ENCODE assay signal across 11 cellular contexts in the genomic region with DNA sequence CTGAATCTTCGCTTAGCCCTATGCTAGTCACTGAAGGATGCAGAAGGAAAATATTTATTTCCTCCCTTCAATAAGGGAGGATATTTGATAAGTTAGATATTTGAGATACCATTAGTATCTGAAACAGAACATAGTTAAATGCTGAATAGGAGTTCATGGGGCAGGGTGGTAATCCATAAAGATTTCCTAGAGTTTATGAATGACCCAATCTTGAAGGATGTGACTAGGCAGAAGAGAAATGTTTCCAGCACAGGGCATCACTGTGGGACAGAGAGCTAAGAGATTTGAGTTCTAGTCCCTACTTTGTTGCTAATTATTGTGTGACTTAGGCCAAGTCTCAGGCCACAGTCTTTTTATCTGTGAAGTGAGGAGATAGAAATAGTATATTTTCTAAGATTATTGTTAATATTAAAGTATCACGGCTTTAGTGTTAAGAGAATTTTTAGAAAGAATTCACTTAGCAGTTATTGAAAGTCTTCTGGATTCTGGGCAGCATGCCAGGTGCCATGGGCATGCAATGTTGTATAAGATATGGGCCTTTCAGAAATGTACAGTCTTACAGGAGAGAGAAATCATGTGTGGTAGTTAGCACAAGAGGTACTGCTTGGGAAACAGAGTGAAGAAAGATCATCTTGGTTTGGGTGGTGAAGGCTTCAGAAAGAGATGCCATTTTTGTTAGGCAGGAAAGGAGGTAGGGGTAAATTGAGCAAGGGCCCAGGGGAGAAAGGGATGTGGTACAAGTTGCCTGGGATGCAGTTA. TPM values are rescaled to one million over a fixed set of nuclear protein-coding genes. Genes with fewer than 3 reads are reported as not detected.
DNase-seq lines count a peak whose midpoint lies in the region; ATAC-seq lines count a peak whose summit lies in the region.
"Had no signal": no experiment of that assay in that cellular context is flagged by ENCODE, and none has a peak within 500 bp of the region (broad histone marks: within the 10 kb centered on the region; RNA-seq: fewer than 3 reads in every experiment).

No MANE protein-coding gene starts in this region.

- H3K27me3 Mint-ChIP-seq in T-helper 2 cell treated with Interferon-gamma antibody and Interleukin-4, amounts not matched to agents 5 μg/mL and 100 μg/mL, for 36 hours (ENCODE audit: low read depth) = peaks cover 5% of the 10 kb centered on the region

- peaks cover 0 to 4% of the 10 kb centered on the region in 2 donors for H3K4me1 ChIP-seq in esophagus (ENCODE audit: control insufficient read depth in 2 of 2, insufficient read depth in 2 of 2, low read length in 1 of 2)
- H3K4me1 ChIP-seq: Caco-2 had no signal

- H3K4me3 Mint-ChIP-seq in T-helper 2 cell treated with Interferon-gamma antibody and Interleukin-4, amounts not matched to agents 5 μg/mL and 100 μg/mL, for 36 hours = no peak overlapping the region
- H3K4me3 Mint-ChIP-seq: activated naive CD4-positive, alpha-beta T cell treated with anti-CD3 and anti-CD28 coated beads, Interleukin-2, amount 10 ng/mL, durations not matched to agents 7 days and 5 days had no signal

- no peaks in the 10 kb centered on the region for H3K36me3 ChIP-seq in esophagus (ENCODE audit: control insufficient read depth in 2 of 2, insufficient read depth in 2 of 2, low read length in 1 of 2)

- H3K9me3 Mint-ChIP-seq in T-helper 2 cell treated with Interferon-gamma antibody and Interleukin-4, amounts not matched to agents 5 μg/mL and 100 μg/mL, for 36 hours = no peaks in the 10 kb centered on the region
- H3K9me3 Mint-ChIP-seq: activated naive CD4-positive, alpha-beta T cell treated with anti-CD3 and anti-CD28 coated beads, Interleukin-2, amount 10 ng/mL, durations not matched to agents 7 days and 5 days had no signal

- no peaks in the 10 kb centered on the region for H3K4me1 Mint-ChIP-seq in T-helper 2 cell treated with Interferon-gamma antibody and Interleukin-4, amounts not matched to agents 5 μg/mL and 100 μg/mL, for 36 hours (ENCODE audit: low read depth)
- H3K4me1 Mint-ChIP-seq: activated naive CD4-positive, alpha-beta T cell treated with anti-CD3 and anti-CD28 coated beads, Interleukin-2, amount 10 ng/mL, durations not matched to agents 7 days and 5 days had no signal

- ATAC-seq in GM19328 (IDR thresholded peaks at IDR 0.05; ENCODE audit: unreplicated experiment) = no peak

- no peaks in the 10 kb centered on the region for H3K36me3 Mint-ChIP-seq in T-helper 2 cell treated with Interferon-gamma antibody and Interleukin-4, amounts not matched to agents 5 μg/mL and 100 μg/mL, for 36 hours (ENCODE audit: low read depth)
- H3K36me3 Mint-ChIP-seq: activated naive CD4-positive, alpha-beta T cell treated with anti-CD3 and anti-CD28 coated beads, Interleukin-2, amount 10 ng/mL, durations not matched to agents 7 days and 5 days had no signal

- WGBS in esophagus, 2 donors = 79 to 80% methylated on average over 2 of the region's 2 CpGs

- H3K27ac Mint-ChIP-seq in T-helper 2 cell treated with Interferon-gamma antibody and Interleukin-4, amounts not matched to agents 5 μg/mL and 100 μg/mL, for 36 hours = no peak overlapping the region
- H3K27ac Mint-ChIP-seq: activated naive CD4-positive, alpha-beta T cell treated with anti-CD3 and anti-CD28 coated beads, Interleukin-2, amount 10 ng/mL, durations not matched to agents 7 days and 5 days had no signal

- H3K27ac ChIP-seq in esophagus (ENCODE audit: low read depth in 2 of 2, low read length in 1 of 2) = peak overlapping the region; percentile 48 to 63

- H3K4me3 ChIP-seq in esophagus (ENCODE audit: low read depth in 1 of 2, low read length in 2 of 2) = no peak overlapping the region

- H3K27me3 ChIP-seq in esophagus (ENCODE audit: control insufficient read depth in 1 of 2, insufficient read depth in 2 of 2, low read length in 2 of 2) = no peaks in the 10 kb centered on the region

- DNase-seq in EH (ENCODE audit: low read depth) (peak; percentile 57), NCI-H446 treated with DMSO at 0.1 percent for 48 hours (lab: John Stamatoyannopoulos, UW) (peak; percentile 9), pons (ENCODE audit: low spot score) (peak; percentile 45), hepatic stellate cell (ENCODE audit: low spot score) (no peak), NCI-H524 (lab: John Stamatoyannopoulos, UW) (no peak)
- DNase-seq in T-helper 2 cell treated with Interferon-gamma antibody and Interleukin-4, amounts not matched to agents 5 μg/mL and 100 μg/mL, for 36 hours (ENCODE audit: low spot score) = no peak
- DNase-seq: activated naive CD4-positive, alpha-beta T cell treated with anti-CD3 and anti-CD28 coated beads, Interleukin-2, amount 10 ng/mL, durations not matched to agents 7 days and 5 days; Caco-2; NCI-H2081 had no signal

- no peaks in the 10 kb centered on the region for H3K9me3 ChIP-seq in esophagus (ENCODE audit: control insufficient read depth in 2 of 2, insufficient read depth in 1 of 2, low read depth in 1 of 2, low read length in 1 of 2)
- H3K9me3 ChIP-seq: Caco-2 had no signal

RNA-seq across cellular contexts. Expression of gene SWAP70, which starts 24.0 kb away (rescaled TPM):
- polyA plus RNA-seq in esophagus = 1 to 10 TPM; 7.4 TPM

Comparison
In these comparisons a context has a peak if more than half of its experiments do, and no peak if none do; other contexts are left out.
1. DNase-seq: peak in EH (single experiment), NCI-H446 treated with DMSO at 0.1 percent for 48 hours (single experiment) and pons (single experiment); none in T-helper 2 cell treated with Interferon-gamma antibody and Interleukin-4, amounts not matched to agents 5 μg/mL and 100 μg/mL, for 36 hours (single experiment), hepatic stellate cell (single experiment) and NCI-H524 (0 of 2).